1 cellular context compared by ENCODE assay signal in the genomic region with DNA sequence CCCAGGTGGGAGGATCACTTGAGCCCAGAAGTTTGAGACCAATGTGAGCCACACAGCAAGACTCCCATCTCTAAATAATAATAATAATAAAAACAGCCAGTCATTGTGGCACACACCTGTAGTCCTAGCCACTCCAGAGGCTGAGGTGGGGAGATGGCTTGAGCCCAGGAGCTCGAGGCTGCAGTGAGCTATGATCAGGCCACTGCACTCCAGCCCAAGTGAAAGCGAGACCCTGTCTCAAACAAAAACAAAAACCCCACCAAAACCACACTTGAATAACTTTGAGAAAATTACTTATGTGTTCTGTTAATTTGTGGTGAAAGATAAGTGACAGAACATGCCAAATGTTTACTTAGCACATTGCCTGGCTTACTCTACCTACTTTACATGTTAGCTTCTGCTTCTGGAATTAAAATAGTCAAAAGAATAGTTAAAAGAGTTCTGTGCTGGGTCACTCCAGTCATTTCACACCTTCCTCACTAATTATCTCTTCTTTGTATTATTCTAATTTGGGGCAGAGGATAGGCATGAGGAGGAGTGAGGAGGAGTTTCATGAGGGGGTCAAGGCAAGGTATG.
TF ChIP-seq lines count a peak whose summit lies in the region.

No MANE protein-coding gene starts in this region.

TF ChIP-seq in GM12878, 131 proteins besides CTCF, POLR2A, EP300 and RAD21:
- TF ChIP-seq ASH2L (IDR thresholded peaks at IDR 0.05; ENCODE audit: borderline replicate concordance, low read depth): no peak
- peak; percentile 41 for TF ChIP-seq RUNX3 (IDR thresholded peaks at IDR 0.05; ENCODE audit: low read length)
- TF ChIP-seq MTA2 (IDR thresholded peaks at IDR 0.05; ENCODE audit: low read depth): peak; percentile 45; the same call in 1 of the 2 replicates
TF ChIP-seq in GM12878: peak in this region for 2.
